In genomic region chr7:140915948-140916555, GRCh38 we compare ENCODE assay signal across 24 cellular contexts.
"Had no signal": no experiment of that assay in that cellular context is flagged by ENCODE, and none has a peak within 500 bp of the region (broad histone marks: within the 10 kb centered on the region; RNA-seq: fewer than 3 reads in every experiment).

No MANE protein-coding gene starts in this region.

- ATAC-seq: gastroesophageal sphincter; left cardiac atrium; left ventricle myocardium superior; naive thymus-derived CD4-positive, alpha-beta T cell; upper lobe of right lung; WTC11 had no signal

- H3K36me3 Mint-ChIP-seq: mesothelial cell of epicardium had no signal

- H3K27ac ChIP-seq: gastroesophageal sphincter, right atrium auricular region, SK-N-MC, suprapubic skin, tibial artery, upper lobe of right lung had no signal

- H3K4me3 Mint-ChIP-seq: dendritic cell treated with granulocyte-macrophage colony-stimulating factor and Interleukin-4, amounts not matched to agents 40 ng/mL and 50 ng/mL, for 4 days; mesothelial cell of epicardium; WTC11 had no signal

- H3K9me3 Mint-ChIP-seq: dendritic cell treated with granulocyte-macrophage colony-stimulating factor and Interleukin-4, amounts not matched to agents 40 ng/mL and 50 ng/mL, for 4 days; naive thymus-derived CD4-positive, alpha-beta T cell had no signal

- H3K27me3 ChIP-seq: gastroesophageal sphincter, right atrium auricular region, suprapubic skin, tibial artery, upper lobe of right lung had no signal

- H3K9me3 ChIP-seq: gastroesophageal sphincter, right atrium auricular region, suprapubic skin, tibial artery, upper lobe of right lung had no signal

- H3K36me3 ChIP-seq: gastroesophageal sphincter, right atrium auricular region, suprapubic skin, tibial artery, upper lobe of right lung had no signal

- H3K4me3 ChIP-seq: gastroesophageal sphincter, right atrium auricular region, SK-N-MC, suprapubic skin, tibial artery, upper lobe of right lung had no signal

- FAIRE-seq: keratinocyte had no signal

- H3K27ac Mint-ChIP-seq: dendritic cell treated with granulocyte-macrophage colony-stimulating factor and Interleukin-4, amounts not matched to agents 40 ng/mL and 50 ng/mL, for 4 days; mesothelial cell of epicardium; WTC11 had no signal

- H3K27me3 Mint-ChIP-seq: dendritic cell treated with granulocyte-macrophage colony-stimulating factor and Interleukin-4, amounts not matched to agents 40 ng/mL and 50 ng/mL, for 4 days; naive thymus-derived CD4-positive, alpha-beta T cell had no signal

- DNase-seq: activated CD8-positive, alpha-beta memory T cell treated with anti-CD3 and anti-CD28 coated beads for 24 hours; activated naive CD4-positive, alpha-beta T cell; amniotic stem cell; central memory CD4-positive, alpha-beta T cell; effector CD4-positive, alpha-beta T cell; erythroblast; hippocampal formation; left cardiac atrium; left ventricle myocardium superior; naive thymus-derived CD4-positive, alpha-beta T cell; occipital lobe; stimulated activated CD4-positive, alpha-beta T cell treated with anti-CD3 and anti-CD28 coated beads, Interleukin-15, amount 100 ng/mL, for 24 hours; stimulated activated CD4-positive, alpha-beta T cell treated with anti-CD3 and anti-CD28 coated beads, Interleukin-2, amount 100 ng/mL, for 24 hours; stimulated activated naive CD4-positive, alpha-beta T cell; tibial artery; upper lobe of right lung had no signal
